Comparison of ENCODE assay signal across 13 cellular contexts in the genomic region with DNA sequence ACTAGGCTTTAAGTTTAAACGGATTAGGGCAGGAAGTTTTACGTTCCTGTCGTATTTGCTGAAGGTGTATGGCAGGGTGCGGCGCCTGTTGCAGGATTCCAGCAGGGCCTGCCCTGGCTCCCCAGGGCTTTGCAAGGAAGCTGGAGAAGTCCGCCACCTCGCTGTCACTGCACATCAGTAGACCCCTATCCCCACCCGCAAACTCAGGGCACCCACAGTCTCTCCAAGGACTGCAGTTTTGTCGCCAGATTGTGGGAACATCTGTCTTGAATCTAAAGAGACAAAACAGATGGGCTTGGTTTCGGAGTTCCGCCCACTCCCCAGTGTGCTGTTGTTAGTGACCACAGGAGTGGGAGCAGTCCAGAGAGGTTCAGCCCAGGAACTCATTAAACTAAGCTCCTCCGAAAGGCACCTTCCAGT.
A peak's percentile ranks its signal among the peaks of the same experiment; 100 is the strongest.
DNase-seq lines count a peak whose midpoint lies in the region; ATAC-seq and TF ChIP-seq lines count a peak whose summit lies in the region.
"Had no signal": no experiment of that assay in that cellular context is flagged by ENCODE, and none has a peak within 500 bp of the region (broad histone marks: within the 10 kb centered on the region; RNA-seq: fewer than 3 reads in every experiment).

No MANE protein-coding gene starts in this region.

- no peak for TF ChIP-seq RAD21 in IMR-90 (IDR thresholded peaks at IDR 0.05; ENCODE audit: low read length)

- peak overlapping the region; percentile 31; the same call in 1 of the 2 replicates for H2BK20ac ChIP-seq in IMR-90 (ENCODE audit: low read depth, low read length)

- TF ChIP-seq POLR2A in IMR-90 (IDR thresholded peaks at IDR 0.05; ENCODE audit: low read depth, low read length) = no peak

- H3K23ac ChIP-seq in IMR-90 (ENCODE audit: low read depth, low read length) = no peak overlapping the region

- H3K79me1 ChIP-seq in IMR-90 (ENCODE audit: low read depth in 1 of 2, low read length in 2 of 2) = no peaks in the 10 kb centered on the region

- peaks cover 14% of the 10 kb centered on the region; the same call in 1 of the 2 replicates for H3K9me1 ChIP-seq in IMR-90 (ENCODE audit: insufficient read depth, low read length)

- H3K4ac ChIP-seq in IMR-90 (ENCODE audit: low read depth, low read length) = no peak overlapping the region

- 100% methylated on average over 3 of the region's 12 CpGs; no CpG with 5 or more reads in 1 of the 2 experiments for WGBS in IMR-90 (ENCODE audit: extremely low coverage in 2 of 2, insufficient read length in 1 of 2), 2 experiments

- H3K4me3 Mint-ChIP-seq in mesothelial cell of epicardium = no peak overlapping the region
- H3K4me3 Mint-ChIP-seq: activated B cell treated with CpG ODN at 0.5 μM for 24 hours had no signal

- no peaks in the 10 kb centered on the region for H3K9me3 ChIP-seq in IMR-90 (ENCODE audit: control insufficient read depth, insufficient read depth, low read length)
- no peaks in the 10 kb centered on the region for H3K9me3 ChIP-seq in colonic mucosa
- H3K9me3 ChIP-seq: tibial nerve had no signal

- peak overlapping the region; percentile 77 for H3K27ac Mint-ChIP-seq in mesothelial cell of epicardium
- H3K27ac Mint-ChIP-seq: activated B cell treated with CpG ODN at 0.5 μM for 24 hours had no signal

- H3K4me2 ChIP-seq in IMR-90 (ENCODE audit: low read depth, low read length) = no peak overlapping the region

- H4K91ac ChIP-seq in IMR-90 (ENCODE audit: insufficient read depth, low read depth, low read length) = no peak overlapping the region

- H3K9ac ChIP-seq in IMR-90 (ENCODE audit: low read depth, low read length) (no peak overlapping the region), colonic mucosa (ENCODE audit: low read depth in 2 of 2, low read length in 2 of 2) (no peak overlapping the region)

- BruUV-seq in IMR-90 (replicated peaks; lab: Mats Ljungman, UMichigan) = no TSS peak

- no peak overlapping the region for H2AK9ac ChIP-seq in IMR-90 (replicated peaks; ENCODE audit: low read depth, low read length, poor library complexity)

- peak overlapping the region; percentile 54 for H2AFZ ChIP-seq in IMR-90 (replicated peaks; ENCODE audit: low read length, poor library complexity)

- peaks cover 18% of the 10 kb centered on the region for H3K4me1 Mint-ChIP-seq in mesothelial cell of epicardium
- H3K4me1 Mint-ChIP-seq: activated B cell treated with CpG ODN at 0.5 μM for 24 hours had no signal

- H3K27me3 Mint-ChIP-seq in mesothelial cell of epicardium (ENCODE audit: low read depth) = no peaks in the 10 kb centered on the region
- H3K27me3 Mint-ChIP-seq: activated B cell treated with CpG ODN at 0.5 μM for 24 hours had no signal

- no peak overlapping the region for H3K18ac ChIP-seq in IMR-90 (ENCODE audit: low read depth, low read length)

- POLR2A ChIA-PET in IMR-90 (lab: Charles Lee; ENCODE audit: unreplicated experiment) = no interaction called here

- DNase-seq in AG10803 (ENCODE audit: low read depth) (peak; percentile 43), IMR-90 (no peak), colonic mucosa (peak; percentile 38), mesothelial cell of epicardium (ENCODE audit: low spot score in 2 of 2, unreplicated experiment in 2 of 2) (no peak), NCI-H345 treated with DMSO at 0.1 percent for 48 hours (lab: John Stamatoyannopoulos, UW; ENCODE audit: unreplicated experiment) (no peak), coronary artery (ENCODE audit: low spot score) (no peak), midbrain (lab: John Stamatoyannopoulos, UW) (no peak)
- DNase-seq: activated B cell treated with CpG ODN at 0.5 μM for 24 hours; activated CD8-positive, alpha-beta memory T cell treated with anti-CD3 and anti-CD28 coated beads, Interleukin-2, amount 50 U/mL, for 4 hours; DMS79 treated with DMSO at 0.1 percent for 48 hours; NCI-H2029 had no signal

- dilution Hi-C loops in IMR-90 (cut with HindIII; ENCODE audit: low sequenced_read_pairs, unreplicated experiment) = no loop called here

- H3K56ac ChIP-seq in IMR-90 (ENCODE audit: extremely low read depth, insufficient read depth, low read length) = no peak overlapping the region

- H3K36me3 ChIP-seq in IMR-90 (ENCODE audit: control insufficient read depth, insufficient read depth, low read length) = no peaks in the 10 kb centered on the region
- H3K36me3 ChIP-seq in colonic mucosa = no peaks in the 10 kb centered on the region
- H3K36me3 ChIP-seq: tibial nerve had no signal

- H3K27me3 ChIP-seq in IMR-90 (ENCODE audit: control insufficient read depth, insufficient read depth, low read length) (no peaks in the 10 kb centered on the region), colonic mucosa (no peaks in the 10 kb centered on the region)
- H3K27me3 ChIP-seq: tibial nerve had no signal

- H3K4me1 ChIP-seq in IMR-90 (ENCODE audit: control insufficient read depth, insufficient read depth, low read length) (peaks cover 6% of the 10 kb centered on the region; the same call in 1 of the 2 replicates), colonic mucosa (no peaks in the 10 kb centered on the region)

- H2BK5ac ChIP-seq in IMR-90 (ENCODE audit: low read depth, low read length, poor library complexity, severe bottlenecking) = no peak overlapping the region

- H2BK120ac ChIP-seq in IMR-90 (ENCODE audit: low read depth, low read length) = peak overlapping the region; percentile 52

- H3K4me3 ChIP-seq in AG10803 (ENCODE audit: low read length) (no peak overlapping the region), IMR-90 (ENCODE audit: insufficient read depth, low read depth, low read length) (no peak overlapping the region), colonic mucosa (no peak overlapping the region), coronary artery (no peak overlapping the region)
- H3K4me3 ChIP-seq: tibial nerve had no signal

- CTCF ChIA-PET in IMR-90 (lab: Yijun Ruan, JAX) = no interaction called here

- H3K36me3 Mint-ChIP-seq in mesothelial cell of epicardium = no peaks in the 10 kb centered on the region

- no peak overlapping the region for H2AK5ac ChIP-seq in IMR-90 (ENCODE audit: low read depth, low read length)

- in situ Hi-C loops in IMR-90 (cut with MboI; ENCODE audit: low sequenced_read_pairs) = no loop called here

- no peak overlapping the region for H4K5ac ChIP-seq in IMR-90 (ENCODE audit: low read depth, low read length)

- peaks cover 9% of the 10 kb centered on the region for H3K9me3 Mint-ChIP-seq in mesothelial cell of epicardium
- H3K9me3 Mint-ChIP-seq: activated B cell treated with CpG ODN at 0.5 μM for 24 hours had no signal

- intact Hi-C loops in IMR-90 (cut with micrococcal nuclease) = no loop called here
- intact Hi-C loops in colonic mucosa (cut with DNase I) = no loop called here

- H2BK15ac ChIP-seq in IMR-90 (ENCODE audit: low read depth, low read length) = no peak overlapping the region

- H4K20me1 ChIP-seq in IMR-90 (ENCODE audit: insufficient read depth, low read length) = no peaks in the 10 kb centered on the region

- H4K8ac ChIP-seq in IMR-90 (ENCODE audit: low read depth in 2 of 2, low read length in 2 of 2) = no peak overlapping the region

- no peak overlapping the region for H3K27ac ChIP-seq in IMR-90 (ENCODE audit: insufficient read depth, low read length)
- H3K27ac ChIP-seq in colonic mucosa = no peak overlapping the region
- H3K27ac ChIP-seq in coronary artery = no peak overlapping the region

- H3K14ac ChIP-seq in IMR-90 (replicated peaks; ENCODE audit: low read depth, low read length) = no peak overlapping the region

- no peak for ATAC-seq in IMR-90 (ENCODE audit: low read depth)
- no peak for ATAC-seq in GM19351 (IDR thresholded peaks at IDR 0.05; ENCODE audit: unreplicated experiment)

- TF ChIP-seq CTCF in AG10803 (conservative IDR thresholded peaks at IDR 0.05; ENCODE audit: low read length) = no peak; the same call in 1 of the 2 replicates
- TF ChIP-seq CTCF in IMR-90 (conservative IDR thresholded peaks at IDR 0.05; ENCODE audit: low read depth, low read length) = no peak
- no peak for TF ChIP-seq CTCF in colonic mucosa (IDR thresholded peaks at IDR 0.05)
- TF ChIP-seq CTCF in mesothelial cell of epicardium (IDR thresholded peaks at IDR 0.05; ENCODE audit: unreplicated experiment) = no peak
- TF ChIP-seq CTCF in coronary artery (IDR thresholded peaks at IDR 0.05) = no peak

TF ChIP-seq in IMR-90, 13 proteins besides CTCF, POLR2A, EP300 and RAD21:
- TF ChIP-seq, protein P1, sequence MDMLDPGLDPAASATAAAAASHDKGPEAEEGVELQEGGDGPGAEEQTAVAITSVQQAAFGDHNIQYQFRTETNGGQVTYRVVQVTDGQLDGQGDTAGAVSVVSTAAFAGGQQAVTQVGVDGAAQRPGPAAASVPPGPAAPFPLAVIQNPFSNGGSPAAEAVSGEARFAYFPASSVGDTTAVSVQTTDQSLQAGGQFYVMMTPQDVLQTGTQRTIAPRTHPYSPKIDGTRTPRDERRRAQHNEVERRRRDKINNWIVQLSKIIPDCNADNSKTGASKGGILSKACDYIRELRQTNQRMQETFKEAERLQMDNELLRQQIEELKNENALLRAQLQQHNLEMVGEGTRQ (IDR thresholded peaks at IDR 0.05; ENCODE audit: low read depth, low read length) = no peak
- TF ChIP-seq SMC3 (IDR thresholded peaks at IDR 0.05; ENCODE audit: low read depth, low read length) = no peak
- no peak for TF ChIP-seq MAZ (IDR thresholded peaks at IDR 0.05; ENCODE audit: borderline replicate concordance, low read depth, low read length)
- TF ChIP-seq CHD1 (IDR thresholded peaks at IDR 0.05; ENCODE audit: low read depth, low read length) = no peak

Comparison
In these comparisons a context has a peak if more than half of its experiments do, and no peak if none do; other contexts are left out.
1. DNase-seq: peak in AG10803 (single experiment) and colonic mucosa (single experiment); none in IMR-90 (single experiment), mesothelial cell of epicardium (0 of 2), NCI-H345 treated with DMSO at 0.1 percent for 48 hours (single experiment), coronary artery (single experiment) and midbrain (single experiment).